Comparison of ENCODE assay signal across 20 cellular contexts in genomic region chr16:85532147-85532546, GRCh38.
DNase-seq lines count a peak whose midpoint lies in the region; ATAC-seq, FAIRE-seq and TF ChIP-seq lines count a peak whose summit lies in the region.
"Had no signal": no experiment of that assay in that cellular context is flagged by ENCODE, and none has a peak within 500 bp of the region (broad histone marks: within the 10 kb centered on the region; RNA-seq: fewer than 3 reads in every experiment).

No MANE protein-coding gene starts in this region.

- H3K56ac ChIP-seq in H1 (replicated peaks; ENCODE audit: insufficient read length, low read depth, low read length) = no peak overlapping the region

- H2BK120ac ChIP-seq in H1 (replicated peaks; ENCODE audit: low read depth, low read length) = no peak overlapping the region

- H3K4me3 ChIP-seq in right atrium auricular region (no peak overlapping the region), left ventricle myocardium inferior (no peak overlapping the region), H1 (ENCODE audit: extremely low read depth in 1 of 4, insufficient read depth in 2 of 4, low read depth in 3 of 4, low read length in 4 of 4) (no peak overlapping the region), upper lobe of left lung (no peak overlapping the region)
- H3K4me3 ChIP-seq: A549, GM12878, HAP-1 had no signal

- H4K5ac ChIP-seq in H1 (ENCODE audit: insufficient read length, low read depth, low read length) = no peak overlapping the region

- ATAC-seq in Right ventricle myocardium inferior = no peak
- ATAC-seq in Right ventricle myocardium superior (ENCODE audit: poor library complexity) = no peak
- no peak for ATAC-seq in upper lobe of left lung (ENCODE audit: low FRiP score in 2 of 2)
- ATAC-seq: A549, GM12878 had no signal

- 92% methylated on average over 6 of the region's 6 CpGs; no CpG with 5 or more reads in 1 of the 2 experiments for WGBS in H1 (ENCODE audit: extremely low coverage in 1 of 2, insufficient coverage in 1 of 2, insufficient read length in 1 of 2, insufficient replicate concordance in 2 of 2, low coverage in 1 of 2, low lambda C conversion rate in 2 of 2, missing lambda C conversion rate in 1 of 2), 2 experiments
- 90 to 92% methylated on average over 5 to 6 of the region's 6 CpGs for WGBS in upper lobe of left lung, 2 donors

- H3K36me3 ChIP-seq in right atrium auricular region = no peaks in the 10 kb centered on the region
- no peaks in the 10 kb centered on the region for H3K36me3 ChIP-seq in left ventricle myocardium inferior
- no peaks in the 10 kb centered on the region for H3K36me3 ChIP-seq in H1 (ENCODE audit: control insufficient read depth in 2 of 4, insufficient read depth in 4 of 4, low read length in 3 of 4)
- H3K36me3 ChIP-seq in upper lobe of left lung = no peaks in the 10 kb centered on the region
- H3K36me3 ChIP-seq: HAP-1 had no signal

- peak; percentile 1 for DNase-seq in Right ventricle myocardium inferior (ENCODE audit: missing footprints)
- no peak for DNase-seq in right atrium auricular region (ENCODE audit: low spot score)
- no peak for DNase-seq in left ventricle myocardium inferior
- DNase-seq in Right ventricle myocardium superior = no peak
- no peak for DNase-seq in H1 (ENCODE audit: low read depth in 1 of 2, low spot score in 2 of 2)
- DNase-seq in upper lobe of left lung = no peak
- DNase-seq in hippocampal formation (lab: John Stamatoyannopoulos, UW) = no peak
- no peak for DNase-seq in NCI-H1092 (lab: John Stamatoyannopoulos, UW)
- DNase-seq: C1 segment of cervical spinal cord; CD4-positive, CD25-positive, alpha-beta regulatory T cell; CD8-positive, alpha-beta memory T cell; COR-L47; DMS 273 treated with DMSO at 0.1 percent for 48 hours; DMS53; DND-41; EL had no signal

- H3K4ac ChIP-seq in H1 (replicated peaks; ENCODE audit: insufficient read length, low read depth, low read length) = no peak overlapping the region

- H2AFZ ChIP-seq in H1 (ENCODE audit: low read length) = no peak overlapping the region

- no peak overlapping the region for H3K18ac ChIP-seq in H1 (ENCODE audit: extremely low read depth, low read length)

- no peak for TF ChIP-seq POLR2A in H1 (IDR thresholded peaks at IDR 0.05; ENCODE audit: control extremely low read depth in 1 of 2, low read depth in 2 of 2, low read length in 2 of 2)
- no peak for TF ChIP-seq POLR2A in upper lobe of left lung (IDR thresholded peaks at IDR 0.05)

- H3K9me3 ChIP-seq in right atrium auricular region (no peaks in the 10 kb centered on the region), left ventricle myocardium inferior (replicated peaks) (no peaks in the 10 kb centered on the region), H1 (ENCODE audit: insufficient read depth in 2 of 2, low read depth in 1 of 2, low read length in 1 of 2) (no peaks in the 10 kb centered on the region), upper lobe of left lung (no peaks in the 10 kb centered on the region)
- H3K9me3 ChIP-seq: A549, HAP-1 had no signal

- TF ChIP-seq EP300 in H1 (IDR thresholded peaks at IDR 0.05; ENCODE audit: borderline replicate concordance in 1 of 2, low read depth in 2 of 2, low read length in 2 of 2) (no peak), upper lobe of left lung (IDR thresholded peaks at IDR 0.05) (no peak)

- intact Hi-C loops in Right ventricle myocardium inferior (cut with DNase I) (no loop called here), left ventricle myocardium inferior (cut with micrococcal nuclease) (no loop called here), Right ventricle myocardium superior (cut with DNase I) (no loop called here)

- H2BK15ac ChIP-seq in H1 (ENCODE audit: low read length) = peak overlapping the region; percentile 37; the same call in 1 of the 2 replicates

- H3K14ac ChIP-seq in H1 (ENCODE audit: insufficient read length) = no peak overlapping the region

- H2AK5ac ChIP-seq in H1 (ENCODE audit: low read depth, low read length) = no peak overlapping the region

- H3K4me1 ChIP-seq in right atrium auricular region (peaks cover 0 to 64% of the 10 kb centered on the region in 2 donors), left ventricle myocardium inferior (peaks cover 69% of the 10 kb centered on the region), H1 (replicated peaks in 1 of 4; ENCODE audit: control insufficient read depth in 3 of 4, insufficient read depth in 4 of 4, low read length in 3 of 4) (peaks cover 0 to 2% (median 0%) of the 10 kb centered on the region in 4 experiments; a peak in 2 of 7 replicates), upper lobe of left lung (peaks cover 29 to 71% (median 53%) of the 10 kb centered on the region in 4 donors)
- H3K4me1 ChIP-seq: A549, HAP-1 had no signal

- CTCF ChIA-PET in H1 (lab: Charles Lee; ENCODE audit: partially characterized antibody) = interaction anchor here (3.6 to 9.8 kb wide), 4 partner anchors 10 to 67 kb away, joined by 11 to 153 read pairs (median 88); no protein-coding TSS in a partner anchor

- H3K79me1 ChIP-seq in H1 (ENCODE audit: low read depth, low read length) = no peaks in the 10 kb centered on the region; the same call in 1 of the 2 replicates

- H4K20me1 ChIP-seq in H1 (replicated peaks in 1 of 2; ENCODE audit: control insufficient read depth in 1 of 2, insufficient read depth in 2 of 2, low read length in 2 of 2) = peaks cover 0 to 2% of the 10 kb centered on the region in 2 experiments

- no peak overlapping the region for H3K23ac ChIP-seq in H1 (ENCODE audit: insufficient read length)

- no peak overlapping the region for H4K91ac ChIP-seq in H1 (replicated peaks; ENCODE audit: insufficient read length, low read length)

- H3K27ac ChIP-seq in right atrium auricular region = no peak overlapping the region
- H3K27ac ChIP-seq in left ventricle myocardium inferior (replicated peaks) = peak overlapping the region; percentile 69
- no peak overlapping the region for H3K27ac ChIP-seq in H1 (ENCODE audit: low read depth, low read length)
- peak overlapping the region; percentile 45 to 92 (median 66) for H3K27ac ChIP-seq in upper lobe of left lung
- H3K27ac ChIP-seq: 22Rv1, A549 had no signal

- no peak overlapping the region for H2BK20ac ChIP-seq in H1 (ENCODE audit: low read length)

- no peak for TF ChIP-seq CTCF in right atrium auricular region (IDR thresholded peaks at IDR 0.05)
- no peak for TF ChIP-seq CTCF in left ventricle myocardium inferior (IDR thresholded peaks at IDR 0.05; ENCODE audit: borderline replicate concordance)
- no peak for TF ChIP-seq CTCF in H1 (IDR thresholded peaks at IDR 0.05; ENCODE audit: control extremely low read depth in 1 of 3, insufficient read depth in 1 of 3, low read depth in 1 of 3, low read length in 3 of 3)
- no peak for TF ChIP-seq CTCF in upper lobe of left lung (IDR thresholded peaks at IDR 0.05)

- H3K27me3 ChIP-seq in right atrium auricular region (no peaks in the 10 kb centered on the region), left ventricle myocardium inferior (ENCODE audit: low read depth) (no peaks in the 10 kb centered on the region), H1 (replicated peaks in 1 of 4; ENCODE audit: control insufficient read depth in 3 of 4, extremely low read depth in 1 of 4, insufficient read depth in 3 of 4, low read length in 3 of 4) (no peaks in the 10 kb centered on the region), upper lobe of left lung (no peaks in the 10 kb centered on the region)

- no peak overlapping the region; the same call in 1 of the 2 replicates for H4K8ac ChIP-seq in H1 (ENCODE audit: extremely low read depth, insufficient read depth, low read length)

- H3K23me2 ChIP-seq in H1 (ENCODE audit: low read depth, low read length) = no peaks in the 10 kb centered on the region

- no peaks in the 10 kb centered on the region for H3K79me2 ChIP-seq in H1 (ENCODE audit: control insufficient read depth in 1 of 2, insufficient read depth in 2 of 2, low read length in 2 of 2)

- no peak overlapping the region for H3K4me2 ChIP-seq in H1 (ENCODE audit: insufficient read depth in 1 of 2, low read depth in 2 of 2, low read length in 2 of 2)
- H3K4me2 ChIP-seq: A549 had no signal

- no peak overlapping the region for H3K9ac ChIP-seq in H1 (replicated peaks in 1 of 4; ENCODE audit: extremely low read depth in 1 of 4, low read depth in 3 of 4, low read length in 3 of 4)

- no peak for FAIRE-seq in H1 (lab: Jason Lieb, UNC)
- FAIRE-seq: A549, GM12878 had no signal

- H2BK12ac ChIP-seq in H1 (ENCODE audit: low read depth, low read length) = 0 out of 2 replicates have a peak overlapping the region, but pooled peaks have one; percentile 10

- no peak overlapping the region for H2BK5ac ChIP-seq in H1 (ENCODE audit: low read depth, low read length)

- POLR2A ChIA-PET in H1 (lab: Charles Lee; ENCODE audit: partially characterized antibody) = interaction anchor here (0.6 to 1.3 kb wide), 2 partner anchors 41 to 184 kb away, joined by 3 read pairs; no protein-coding TSS in a partner anchor

- TF ChIP-seq RAD21 in H1 (IDR thresholded peaks at IDR 0.05 in 1 of 2, conservative IDR thresholded peaks at IDR 0.05 in 1 of 2; ENCODE audit: low read depth in 2 of 2, low read length in 2 of 2) = no peak

TF ChIP-seq in H1, 55 proteins besides CTCF, POLR2A, EP300 and RAD21 (continues in another document):
- TF ChIP-seq TBP (IDR thresholded peaks at IDR 0.05; ENCODE audit: low read depth, low read length) (no peak), POU5F1 (IDR thresholded peaks at IDR 0.05; ENCODE audit: low read depth, low read length) (no peak), ASH2L (IDR thresholded peaks at IDR 0.05; ENCODE audit: low read length) (no peak), NANOG (IDR thresholded peaks at IDR 0.05; ENCODE audit: insufficient read depth, low read depth, low read length, poor library complexity, severe bottlenecking) (no peak), CTBP2 (IDR thresholded peaks at IDR 0.05; ENCODE audit: borderline replicate concordance, insufficient read depth, insufficient read length, low read length) (no peak), TEAD4 (IDR thresholded peaks at IDR 0.05; ENCODE audit: low read depth, low read length) (no peak), ATF3 (IDR thresholded peaks at IDR 0.05; ENCODE audit: insufficient read depth, low read depth, low read length) (no peak), CREB1 (IDR thresholded peaks at IDR 0.05) (no peak), HDAC6 (IDR thresholded peaks at IDR 0.05; ENCODE audit: low read depth, low read length) (no peak), KDM4A (IDR thresholded peaks at IDR 0.05; ENCODE audit: low read depth, low read length, severe bottlenecking) (no peak)

Comparison
In these comparisons a context has a peak if more than half of its experiments do, and no peak if none do; other contexts are left out.
1. H3K27ac ChIP-seq: peak in left ventricle myocardium inferior (single experiment) and upper lobe of left lung (4 of 4); none in right atrium auricular region (0 of 2) and H1 (single experiment).